ENCODE assay signal across 25 cellular contexts in genomic region chr5:96008987-96009647, GRCh38.
"Had no signal": no experiment of that assay in that cellular context is flagged by ENCODE, and none has a peak within 500 bp of the region (broad histone marks: within the 10 kb centered on the region; RNA-seq: fewer than 3 reads in every experiment).

No MANE protein-coding gene starts in this region.

- H3K36me3 ChIP-seq: adrenal gland, gastrocnemius medialis, spleen, thoracic aorta had no signal

- H3K4me3 Mint-ChIP-seq: activated naive CD4-positive, alpha-beta T cell treated with anti-CD3 and anti-CD28 coated beads for 36 hours; activated naive CD8-positive, alpha-beta T cell treated with anti-CD3 and anti-CD28 coated beads for 36 hours; effector memory CD8-positive, alpha-beta T cell; nephron had no signal

- DNase-seq: activated CD4-positive, alpha-beta T cell treated with anti-CD3 and anti-CD28 coated beads for 4 hours; activated CD4-positive, alpha-beta T cell treated with anti-CD3 and anti-CD28 coated beads, Interleukin-2, amount 50 U/mL, for 4 hours; activated effector memory CD4-positive, alpha-beta T cell treated with anti-CD3 and anti-CD28 coated beads, Interleukin-2, amount 50 U/mL, for 16 hours; activated naive CD4-positive, alpha-beta T cell treated with anti-CD3 and anti-CD28 coated beads for 36 hours; activated naive CD8-positive, alpha-beta T cell treated with anti-CD3 and anti-CD28 coated beads for 36 hours; adrenal gland; aorta; caudate nucleus; cortex of kidney; effector memory CD8-positive, alpha-beta T cell; erythroblast; gastrocnemius medialis; glutamatergic neuron; left cardiac atrium; left ventricle myocardium superior; posterior cingulate gyrus; right cardiac atrium; spleen; stimulated activated naive CD4-positive, alpha-beta T cell treated with Interleukin-2 at 50 U/mL for 16 hours had no signal

- H3K36me3 Mint-ChIP-seq: activated naive CD8-positive, alpha-beta T cell treated with anti-CD3 and anti-CD28 coated beads for 36 hours had no signal

- H3K27ac ChIP-seq: adrenal gland, gastrocnemius medialis, spleen, thoracic aorta, VCaP had no signal

- H3K4me1 Mint-ChIP-seq: activated naive CD8-positive, alpha-beta T cell treated with anti-CD3 and anti-CD28 coated beads for 36 hours; nephron had no signal

- H3K27me3 ChIP-seq: adrenal gland, gastrocnemius medialis, spleen had no signal

- H3K27me3 Mint-ChIP-seq: activated naive CD8-positive, alpha-beta T cell treated with anti-CD3 and anti-CD28 coated beads for 36 hours; effector memory CD8-positive, alpha-beta T cell had no signal

- FAIRE-seq: islet of Langerhans, TTC549, urothelium cell line had no signal

- H3K27ac Mint-ChIP-seq: activated naive CD4-positive, alpha-beta T cell treated with anti-CD3 and anti-CD28 coated beads for 36 hours; activated naive CD8-positive, alpha-beta T cell treated with anti-CD3 and anti-CD28 coated beads for 36 hours; effector memory CD8-positive, alpha-beta T cell; nephron had no signal

- H3K9me3 ChIP-seq: adrenal gland, gastrocnemius medialis, thoracic aorta had no signal

- H3K4me1 ChIP-seq: adrenal gland, gastrocnemius medialis, spleen had no signal

- H3K9me3 Mint-ChIP-seq: effector memory CD8-positive, alpha-beta T cell had no signal

- H3K4me3 ChIP-seq: adrenal gland, gastrocnemius medialis, spleen, thoracic aorta had no signal

- ATAC-seq: effector memory CD8-positive, alpha-beta T cell; gastrocnemius medialis; left cardiac atrium; left ventricle myocardium superior; right cardiac atrium had no signal
